ENCODE assay signal across 25 cellular contexts in the genomic region with DNA sequence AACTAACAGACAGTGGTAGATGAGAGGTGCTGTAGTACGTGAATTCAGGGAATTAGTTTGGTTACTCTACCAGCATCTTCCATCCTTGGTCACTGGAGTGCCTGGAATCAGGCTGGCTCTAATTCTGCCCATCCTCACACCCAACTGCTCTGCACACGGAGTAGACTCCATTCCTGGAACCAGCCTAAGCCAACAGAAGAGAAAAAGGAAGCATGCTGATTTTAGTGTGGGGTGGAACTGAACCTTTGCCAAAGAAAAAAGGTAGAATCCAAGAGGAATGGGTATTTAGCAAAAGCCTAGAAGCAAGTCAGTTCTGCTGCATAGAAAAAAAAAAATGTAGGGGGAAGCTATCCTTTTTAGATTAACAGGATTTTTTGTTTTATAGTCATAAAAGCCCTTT.
"Had no signal": no experiment of that assay in that cellular context is flagged by ENCODE, and none has a peak within 500 bp of the region (broad histone marks: within the 10 kb centered on the region; RNA-seq: fewer than 3 reads in every experiment).

No MANE protein-coding gene starts in this region.

- H3K9me3 Mint-ChIP-seq: activated B cell treated with CpG ODN at 0.5 μM for 24 hours; activated CD4-positive, alpha-beta T cell treated with anti-CD3 and anti-CD28 coated beads, Interleukin-2, amount 10 ng/mL, durations not matched to agents 24 days and 14 days; activated naive CD4-positive, alpha-beta T cell treated with anti-CD3 and anti-CD28 coated beads, Interleukin-2, amount 50 U/mL, for 72 hours; activated T-cell treated with anti-CD3 and anti-CD28 coated beads, Interleukin-2, amount 50 U/mL, for 24 hours; activated T-helper 1 cell treated with anti-CD3 and anti-CD28 coated beads, Interleukin-12 subunit alpha, Interleukin-12 subunit beta, Interleukin-2, Interleukin-4 antibody, amounts not matched to agents 30 ng/mL and 10 ng/mL and 1 ng/mL, durations not matched to agents 14 hours and 24 hours and 36 hours; brain had no signal

- H3K36me3 Mint-ChIP-seq: activated naive CD4-positive, alpha-beta T cell treated with anti-CD3 and anti-CD28 coated beads, Interleukin-2, amount 50 U/mL, for 72 hours had no signal

- H3K27me3 Mint-ChIP-seq: activated B cell treated with CpG ODN at 0.5 μM for 24 hours; activated CD4-positive, alpha-beta T cell treated with anti-CD3 and anti-CD28 coated beads, Interleukin-2, amount 10 ng/mL, durations not matched to agents 24 days and 14 days; activated CD8-positive, alpha-beta memory T cell treated with anti-CD3 and anti-CD28 coated beads, Interleukin-2, amount 10 ng/mL, durations not matched to agents 7 days and 5 days; activated T-cell treated with anti-CD3 and anti-CD28 coated beads, Interleukin-2, amount 50 U/mL, for 24 hours; brain; T-helper 17 cell had no signal

- H3K4me1 Mint-ChIP-seq: activated B cell treated with CpG ODN at 0.5 μM for 24 hours; activated CD4-positive, alpha-beta T cell treated with anti-CD3 and anti-CD28 coated beads, Interleukin-2, amount 10 ng/mL, durations not matched to agents 24 days and 14 days had no signal

- H3K4me3 Mint-ChIP-seq: activated B cell treated with CpG ODN at 0.5 μM for 24 hours; activated CD4-positive, alpha-beta T cell treated with anti-CD3 and anti-CD28 coated beads, Interleukin-2, amount 10 ng/mL, durations not matched to agents 24 days and 14 days; activated CD8-positive, alpha-beta memory T cell treated with anti-CD3 and anti-CD28 coated beads, Interleukin-2, amount 10 ng/mL, durations not matched to agents 7 days and 5 days; activated T-cell treated with anti-CD3 and anti-CD28 coated beads, Interleukin-2, amount 50 U/mL, for 24 hours; activated T-helper 1 cell treated with anti-CD3 and anti-CD28 coated beads, Interleukin-12 subunit alpha, Interleukin-12 subunit beta, Interleukin-2, Interleukin-4 antibody, amounts not matched to agents 30 ng/mL and 10 ng/mL and 1 ng/mL, durations not matched to agents 14 hours and 24 hours and 36 hours; brain; T-helper 17 cell had no signal

- DNase-seq: activated B cell treated with CpG ODN at 0.5 μM for 24 hours; activated CD4-positive, alpha-beta T cell treated with anti-CD3 and anti-CD28 coated beads for 1 hour; activated CD4-positive, alpha-beta T cell treated with anti-CD3 and anti-CD28 coated beads, Interleukin-2, amount 10 ng/mL, durations not matched to agents 24 days and 14 days; activated CD4-positive, alpha-beta T cell treated with anti-CD3 and anti-CD28 coated beads, Interleukin-2, amount 50 U/mL, for 48 hours; activated CD8-positive, alpha-beta memory T cell treated with anti-CD3 and anti-CD28 coated beads, Interleukin-2, amount 10 ng/mL, durations not matched to agents 7 days and 5 days; activated effector memory CD4-positive, alpha-beta T cell treated with Interleukin-2 at 50 U/mL for 16 hours; activated naive CD4-positive, alpha-beta T cell; activated T-cell treated with anti-CD3 and anti-CD28 coated beads, Interleukin-2, amount 50 U/mL, for 24 hours; amygdala; Kasumi-1; NCI-H1048; NCI-H1694; NCI-H2029; NCI-H2107; NCI-H345; NCI-H510A; NCI-H69; PC-3; SHP77 treated with DMSO at 0.1 percent for 48 hours; T-helper 17 cell; T1000 had no signal

- H3K27ac Mint-ChIP-seq: activated B cell treated with CpG ODN at 0.5 μM for 24 hours; activated CD4-positive, alpha-beta T cell treated with anti-CD3 and anti-CD28 coated beads, Interleukin-2, amount 10 ng/mL, durations not matched to agents 24 days and 14 days; activated CD8-positive, alpha-beta memory T cell treated with anti-CD3 and anti-CD28 coated beads, Interleukin-2, amount 10 ng/mL, durations not matched to agents 7 days and 5 days; activated T-cell treated with anti-CD3 and anti-CD28 coated beads, Interleukin-2, amount 50 U/mL, for 24 hours; activated T-helper 1 cell treated with anti-CD3 and anti-CD28 coated beads, Interleukin-12 subunit alpha, Interleukin-12 subunit beta, Interleukin-2, Interleukin-4 antibody, amounts not matched to agents 30 ng/mL and 10 ng/mL and 1 ng/mL, durations not matched to agents 14 hours and 24 hours and 36 hours; brain; T-helper 17 cell had no signal

- H3K4me3 ChIP-seq: K562 had no signal
